Comparison of ENCODE assay signal across 11 cellular contexts in genomic region chr12:89721291-89721987, GRCh38. TPM values are rescaled to one million over a fixed set of nuclear protein-coding genes. Genes with fewer than 3 reads are reported as not detected.
DNase-seq lines count a peak whose midpoint lies in the region; ATAC-seq and TF ChIP-seq lines count a peak whose summit lies in the region.
"Had no signal": no experiment of that assay in that cellular context is flagged by ENCODE, and none has a peak within 500 bp of the region (broad histone marks: within the 10 kb centered on the region; RNA-seq: fewer than 3 reads in every experiment).

No MANE protein-coding gene starts in this region.

- H3K4me3 ChIP-seq in neutrophil (ENCODE audit: low read depth in 1 of 2, low read length in 1 of 2) (no peak overlapping the region), uterus (no peak overlapping the region)
- H3K4me3 ChIP-seq: upper lobe of left lung had no signal

- H3K9me3 ChIP-seq in neutrophil (no peaks in the 10 kb centered on the region), uterus (no peaks in the 10 kb centered on the region)
- H3K9me3 ChIP-seq: upper lobe of left lung had no signal

- intact Hi-C loops in uterus (cut with DNase I; ENCODE audit: low total_unique reads) (no loop called here), left colon (cut with DNase I, micrococcal nuclease) (no loop called here)

- TF ChIP-seq POLR2A in uterus (IDR thresholded peaks at IDR 0.05) = no peak

- TF ChIP-seq CTCF in neutrophil (IDR thresholded peaks at IDR 0.05) (no peak), uterus (IDR thresholded peaks at IDR 0.05) (no peak)

- H3K36me3 ChIP-seq in neutrophil = no peaks in the 10 kb centered on the region
- no peaks in the 10 kb centered on the region for H3K36me3 ChIP-seq in uterus
- H3K36me3 ChIP-seq: upper lobe of left lung had no signal

- H3K27me3 ChIP-seq in neutrophil = no peaks in the 10 kb centered on the region
- H3K27me3 ChIP-seq in uterus = no peaks in the 10 kb centered on the region
- H3K27me3 ChIP-seq: upper lobe of left lung had no signal

- H3K27ac ChIP-seq in neutrophil = peak overlapping the region; percentile 53
- no peak overlapping the region for H3K27ac ChIP-seq in uterus
- H3K27ac ChIP-seq: KMS-11, upper lobe of left lung had no signal

- ATAC-seq in GM18873 (IDR thresholded peaks at IDR 0.05; ENCODE audit: low FRiP score, unreplicated experiment) = peak; percentile 93
- ATAC-seq in HG02623 (IDR thresholded peaks at IDR 0.05; ENCODE audit: unreplicated experiment) = peak; percentile 86
- ATAC-seq in HG03575 (IDR thresholded peaks at IDR 0.05; ENCODE audit: extremely low read depth, insufficient number of reproducible peaks, low FRiP score, unreplicated experiment) = peak; percentile 83
- ATAC-seq in left colon = no peak

- DNase-seq in uterus (no peak), COR-L47 (lab: John Stamatoyannopoulos, UW) (no peak), NCI-H2171 (lab: John Stamatoyannopoulos, UW) (no peak), left colon (no peak)
- DNase-seq: SHP77 treated with DMSO at 0.1 percent for 48 hours, upper lobe of left lung had no signal

- peaks cover 3 to 9% of the 10 kb centered on the region in 2 experiments for H3K4me1 ChIP-seq in neutrophil (ENCODE audit: control insufficient read depth in 1 of 2, insufficient read depth in 1 of 2, low read depth in 1 of 2, low read length in 1 of 2)
- H3K4me1 ChIP-seq in uterus = no peaks in the 10 kb centered on the region
- H3K4me1 ChIP-seq: upper lobe of left lung had no signal

RNA-seq across cellular contexts. Expression of gene ATP2B1, which starts 12.8 kb away (rescaled TPM):
- total RNA-seq in uterus (100 to 1,000 TPM in 1 of 4 donors, 10 to 100 TPM in 3; 16.7 to 172 (median 48.6) TPM), left colon (100 to 1,000 TPM in 1 of 2 donors, 10 to 100 TPM in 1; 57.5 to 105 TPM)
